ENCODE assay signal across 8 cellular contexts in genomic region chr19:11435057-11435832, GRCh38. TPM values are rescaled to one million over a fixed set of nuclear protein-coding genes. Genes with fewer than 3 reads are reported as not detected.
DNase-seq lines count a peak whose midpoint lies in the region; ATAC-seq, FAIRE-seq and TF ChIP-seq lines count a peak whose summit lies in the region.

Gene ODAD3, minus strand, starts transcription at chr19:11435121. Its CDS starts 105 bp downstream, at chr19:11435016.
Gene PRKCSH, plus strand, starts transcription at chr19:11435635. Its CDS starts 483 bp downstream, at chr19:11436118.

- H3K27ac Mint-ChIP-seq in nephron progenitor cell, result peak within 1 kb of the TSS; percentile 99
- peak within 1 kb of the TSS; percentile 99 to 100 for H3K27ac Mint-ChIP-seq in stimulated activated naive CD8-positive, alpha-beta T cell treated with anti-CD3 and anti-CD28 coated beads, Interleukin-15, amount 100 ng/mL, for 72 hours

- DNase-seq in G401 (ENCODE audit: low spot score) (peak; percentile 100), H54 (ENCODE audit: insufficient read length, low spot score) (peak; percentile 94), LoVo (ENCODE audit: low spot score) (peak; percentile 99), RWPE2 (ENCODE audit: low spot score) (peak; percentile 98), fibroblast of the conjunctiva (ENCODE audit: low read depth) (peak; percentile 100), nephron progenitor cell (peak; percentile 98)
- DNase-seq in activated effector memory CD4-positive, alpha-beta T cell treated with anti-CD3 and anti-CD28 coated beads, Interleukin-2, amount 50 U/mL, for 16 hours, result peak; percentile 99
- DNase-seq in stimulated activated naive CD8-positive, alpha-beta T cell treated with anti-CD3 and anti-CD28 coated beads, Interleukin-15, amount 100 ng/mL, for 72 hours, result peak; percentile 99 to 100

- H3K9me3 Mint-ChIP-seq in nephron progenitor cell, result no peaks in the 10 kb centered on the region
- H3K9me3 Mint-ChIP-seq in stimulated activated naive CD8-positive, alpha-beta T cell treated with anti-CD3 and anti-CD28 coated beads, Interleukin-15, amount 100 ng/mL, for 72 hours, result no peaks in the 10 kb centered on the region

- H3K36me3 ChIP-seq in RWPE2 (ENCODE audit: low read depth), result peaks cover 37% of the 10 kb centered on the region

- peaks cover 28% of the 10 kb centered on the region for H3K4me1 Mint-ChIP-seq in nephron progenitor cell
- peaks cover 33% of the 10 kb centered on the region for H3K4me1 Mint-ChIP-seq in stimulated activated naive CD8-positive, alpha-beta T cell treated with anti-CD3 and anti-CD28 coated beads, Interleukin-15, amount 100 ng/mL, for 72 hours

- in situ Hi-C loops in G401 (cut with HindIII; ENCODE audit: low sequenced_read_pairs), result no loop called here

- peak within 1 kb of the TSS; percentile 99 for H3K4me3 Mint-ChIP-seq in nephron progenitor cell
- peak within 1 kb of the TSS; percentile 99 to 100 for H3K4me3 Mint-ChIP-seq in stimulated activated naive CD8-positive, alpha-beta T cell treated with anti-CD3 and anti-CD28 coated beads, Interleukin-15, amount 100 ng/mL, for 72 hours

- H3K27me3 ChIP-seq in RWPE2 (ENCODE audit: insufficient read depth, poor library complexity, severe bottlenecking), result no peaks in the 10 kb centered on the region

- TF ChIP-seq POLR2A in H54 (IDR thresholded peaks at IDR 0.05; ENCODE audit: low read depth, low read length), result peak; percentile 74

- H3K4me1 ChIP-seq in RWPE2 (ENCODE audit: insufficient read depth, poor library complexity, severe bottlenecking), result no peaks in the 10 kb centered on the region

- TF ChIP-seq CTCF in RWPE2 (IDR thresholded peaks at IDR 0.05; ENCODE audit: poor library complexity, severe bottlenecking) (peak; percentile 88), nephron progenitor cell (IDR thresholded peaks at IDR 0.05) (peak; percentile 96)

- H3K27ac ChIP-seq in RWPE2 (ENCODE audit: poor library complexity, severe bottlenecking), result peak within 1 kb of the TSS; percentile 46

- peaks cover 18% of the 10 kb centered on the region for H3K36me3 Mint-ChIP-seq in nephron progenitor cell (ENCODE audit: low read depth)

- peak; percentile 97 for ATAC-seq in RWPE2 (ENCODE audit: low read depth)
- peak; percentile 96 for ATAC-seq in stimulated activated naive CD8-positive, alpha-beta T cell treated with anti-CD3 and anti-CD28 coated beads, Interleukin-15, amount 100 ng/mL, for 72 hours

- peak; percentile 62 for FAIRE-seq in H54 (lab: Jason Lieb, UNC)

- H3K4me3 ChIP-seq in RWPE2 (ENCODE audit: severe bottlenecking), result peak within 1 kb of the TSS; percentile 67

- no peaks in the 10 kb centered on the region for H3K9me3 ChIP-seq in RWPE2 (ENCODE audit: severe bottlenecking)

- peaks cover 2% of the 10 kb centered on the region for H3K27me3 Mint-ChIP-seq in nephron progenitor cell (ENCODE audit: low read depth, poor library complexity)
- no peaks in the 10 kb centered on the region for H3K27me3 Mint-ChIP-seq in stimulated activated naive CD8-positive, alpha-beta T cell treated with anti-CD3 and anti-CD28 coated beads, Interleukin-15, amount 100 ng/mL, for 72 hours

RNA-seq across cellular contexts. Expression of gene ODAD3, which starts in this region (rescaled TPM):
- total RNA-seq in G401 (2014; rRNA removed; shearing (Covaris generic)), result 1.7 and 6.1 TPM in 2 replicates

RNA-seq across cellular contexts. Expression of gene PRKCSH, which starts in this region (rescaled TPM):
- 116 and 141 TPM in 2 replicates for total RNA-seq in G401 (2014; rRNA removed; shearing (Covaris generic))

Comparison
In these comparisons a context has a peak if more than half of its experiments do, and no peak if none do; other contexts are left out.
1. Peak in every context shown above with its lines: DNase-seq, ATAC-seq, H3K4me3 ChIP-seq and H3K27ac ChIP-seq.